Comparison of ENCODE assay signal across 18 cellular contexts in the genomic region with DNA sequence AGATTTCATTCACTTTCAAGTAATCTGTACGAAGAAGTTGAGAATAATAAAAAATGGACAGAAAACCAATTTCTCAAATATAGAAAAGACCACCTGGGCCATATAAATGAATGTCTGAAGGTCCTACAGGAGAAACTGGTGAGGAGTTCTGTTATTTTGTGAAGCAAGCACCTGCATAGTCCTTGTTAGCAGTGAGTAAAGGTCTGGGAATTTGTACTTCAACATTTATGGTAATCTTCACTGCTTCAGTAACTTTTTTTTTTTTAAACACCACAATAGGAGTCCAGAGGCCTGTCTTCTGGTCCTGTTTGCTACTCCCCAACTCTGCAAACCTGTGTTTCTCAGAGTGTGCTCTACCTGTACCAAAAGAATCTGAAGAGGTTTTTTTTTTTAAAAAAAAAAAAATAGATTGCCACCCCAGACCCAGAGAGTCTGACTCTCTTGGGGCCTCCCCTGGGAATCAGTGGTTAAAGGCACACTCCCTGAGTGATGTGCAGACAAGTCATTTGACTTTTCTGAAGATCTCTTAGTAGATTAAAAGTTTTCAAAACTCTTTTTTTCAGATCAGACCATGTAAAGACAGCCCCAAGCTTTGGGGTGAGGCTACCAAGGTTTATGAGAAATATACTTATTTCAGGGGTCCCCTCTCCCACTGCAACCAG. TPM values are rescaled to one million over a fixed set of nuclear protein-coding genes. Genes with fewer than 3 reads are reported as not detected.
DNase-seq lines count a peak whose midpoint lies in the region; ATAC-seq, FAIRE-seq and TF ChIP-seq lines count a peak whose summit lies in the region.
"Had no signal": no experiment of that assay in that cellular context is flagged by ENCODE, and none has a peak within 500 bp of the region (broad histone marks: within the 10 kb centered on the region; RNA-seq: fewer than 3 reads in every experiment).

No MANE protein-coding gene starts in this region.

- H3K9ac ChIP-seq in Loucy (ENCODE audit: low read depth, low read length, poor library complexity, severe bottlenecking) = no peak overlapping the region
- H3K9ac ChIP-seq in keratinocyte (ENCODE audit: control insufficient read depth, extremely low read depth, insufficient read depth, low read length) = no peak overlapping the region

- DNase-seq in ACHN (peak; percentile 54), astrocyte of the spinal cord (ENCODE audit: low read depth, low spot score) (peak; percentile 50), keratinocyte (ENCODE audit: low read depth, low spot score) (no peak), esophagus muscularis mucosa (ENCODE audit: extremely low spot score) (no peak)
- DNase-seq: activated CD4-positive, alpha-beta T cell treated with anti-CD3 and anti-CD28 coated beads, Interleukin-2, amount 50 U/mL, for 4 hours; activated T-cell treated with anti-CD3 and anti-CD28 coated beads, Interleukin-2, amount 50 U/mL, for 24 hours; CD4-positive, alpha-beta memory T cell; glutamatergic neuron; NCI-H1105; nucleus accumbens; stimulated activated CD4-positive, alpha-beta T cell treated with anti-CD3 and anti-CD28 coated beads, Interleukin-4, amount 100 ng/mL, for 4 hours; tibial artery had no signal

- H3K36me3 ChIP-seq in Loucy (ENCODE audit: insufficient read depth, low read length) = no peaks in the 10 kb centered on the region
- H3K36me3 ChIP-seq in keratinocyte (ENCODE audit: control insufficient read depth in 2 of 2, extremely low read depth in 1 of 2, insufficient read depth in 2 of 2, low read length in 2 of 2) = no peaks in the 10 kb centered on the region
- no peaks in the 10 kb centered on the region for H3K36me3 ChIP-seq in esophagus muscularis mucosa
- H3K36me3 ChIP-seq: tibial artery had no signal

- TF ChIP-seq CTCF in Loucy (conservative IDR thresholded peaks at IDR 0.05; ENCODE audit: low read length) = no peak
- TF ChIP-seq CTCF in astrocyte of the spinal cord (IDR thresholded peaks at IDR 0.05; ENCODE audit: low read depth, low read length) = no peak
- TF ChIP-seq CTCF in keratinocyte (optimal IDR thresholded peaks at IDR 0.05 in 1 of 3, IDR thresholded peaks at IDR 0.05 in 1 of 3, conservative IDR thresholded peaks at IDR 0.05 in 1 of 3; ENCODE audit: extremely low read depth in 1 of 3, insufficient read depth in 2 of 3, low read length in 3 of 3) = no peak
- no peak for TF ChIP-seq CTCF in esophagus muscularis mucosa (IDR thresholded peaks at IDR 0.05)

- intact Hi-C loops in esophagus muscularis mucosa (cut with DNase I) = no loop called here

- WGBS in esophagus muscularis mucosa = 82% methylated on average over 1 of the region's 1 CpG

- H2AFZ ChIP-seq in Loucy (ENCODE audit: low read length) (no peak overlapping the region), keratinocyte (ENCODE audit: control insufficient read depth, low read length) (no peak overlapping the region)

- H3K27ac ChIP-seq in keratinocyte (ENCODE audit: control insufficient read depth, insufficient read depth, low read length) = peak overlapping the region; percentile 3
- H3K27ac ChIP-seq in esophagus muscularis mucosa (replicated peaks in 1 of 4) = no peak overlapping the region
- H3K27ac ChIP-seq: SK-N-MC, tibial artery had no signal

- no peaks in the 10 kb centered on the region for H4K20me1 ChIP-seq in Loucy (ENCODE audit: insufficient read depth, low read length, poor library complexity, severe bottlenecking)
- H4K20me1 ChIP-seq in keratinocyte (ENCODE audit: control insufficient read depth, extremely low read depth, insufficient read depth, low read length) = no peaks in the 10 kb centered on the region

- H3K9me3 ChIP-seq in Loucy (ENCODE audit: insufficient read depth, low read depth, low read length) (no peaks in the 10 kb centered on the region), keratinocyte (ENCODE audit: control insufficient read depth, low read depth, low read length) (no peaks in the 10 kb centered on the region), esophagus muscularis mucosa (no peaks in the 10 kb centered on the region)
- H3K9me3 ChIP-seq: tibial artery had no signal

- no peaks in the 10 kb centered on the region for H3F3A ChIP-seq in Loucy (ENCODE audit: low read depth)

- H3K79me2 ChIP-seq in Loucy (ENCODE audit: insufficient read depth, low read length) (no peaks in the 10 kb centered on the region), keratinocyte (ENCODE audit: control insufficient read depth, insufficient read depth, low read length) (no peaks in the 10 kb centered on the region)

- no peaks in the 10 kb centered on the region for H3K9me1 ChIP-seq in keratinocyte (ENCODE audit: control insufficient read depth, extremely low read depth, insufficient read depth, low read length)

- in situ Hi-C loops in ACHN (cut with HindIII; ENCODE audit: low pct_ligation_motif_present, low pct_unique_long_range_greater_than_20kb, low sequenced_read_pairs) (no loop called here), astrocyte of the spinal cord (cut with HindIII; ENCODE audit: low sequenced_read_pairs) (no loop called here)

- TF ChIP-seq EP300 in esophagus muscularis mucosa (IDR thresholded peaks at IDR 0.05) = no peak

- TF ChIP-seq POLR2A in esophagus muscularis mucosa (IDR thresholded peaks at IDR 0.05; ENCODE audit: low read depth) = no peak

- ATAC-seq in HG02885 (IDR thresholded peaks at IDR 0.05; ENCODE audit: poor library complexity, unreplicated experiment) (no peak), HG02763 (IDR thresholded peaks at IDR 0.05; ENCODE audit: unreplicated experiment) (no peak), HG02970 (IDR thresholded peaks at IDR 0.05; ENCODE audit: low FRiP score, unreplicated experiment) (no peak)

- no peaks in the 10 kb centered on the region for H3K9me2 ChIP-seq in Loucy (replicated peaks; ENCODE audit: low read depth, low read length)

- dilution Hi-C loops in keratinocyte (cut with MboI; ENCODE audit: extremely low pct_ligation_motif_present, low sequenced_read_pairs) = no loop called here

- FAIRE-seq in keratinocyte (lab: Jason Lieb, UNC) = no peak

- H3K4me1 ChIP-seq in Loucy (ENCODE audit: insufficient read depth, low read length, poor library complexity, severe bottlenecking) = peaks cover 14% of the 10 kb centered on the region
- peaks cover 18% of the 10 kb centered on the region for H3K4me1 ChIP-seq in keratinocyte (ENCODE audit: control insufficient read depth, extremely low read depth, insufficient read depth, low read length)
- no peaks in the 10 kb centered on the region for H3K4me1 ChIP-seq in esophagus muscularis mucosa
- H3K4me1 ChIP-seq: tibial artery had no signal

- no peaks in the 10 kb centered on the region for H3K27me3 ChIP-seq in Loucy (ENCODE audit: insufficient read depth, low read length, poor library complexity, severe bottlenecking)
- peaks cover 1% of the 10 kb centered on the region for H3K27me3 ChIP-seq in keratinocyte (ENCODE audit: control insufficient read depth, extremely low read depth, insufficient read depth, low read length)
- H3K27me3 ChIP-seq in esophagus muscularis mucosa = no peaks in the 10 kb centered on the region
- H3K27me3 ChIP-seq: tibial artery had no signal

- H3K4me2 ChIP-seq in Loucy (ENCODE audit: low read depth, low read length, poor library complexity, severe bottlenecking) (peak overlapping the region; percentile 11), keratinocyte (ENCODE audit: control insufficient read depth, extremely low read depth, insufficient read depth, low read depth, low read length) (peak overlapping the region; percentile 5)

- no peak overlapping the region for H3K4me3 ChIP-seq in Loucy (ENCODE audit: low read length, poor library complexity, severe bottlenecking)
- H3K4me3 ChIP-seq in astrocyte of the spinal cord (ENCODE audit: low read depth, low read length) = no peak overlapping the region
- no peak overlapping the region for H3K4me3 ChIP-seq in keratinocyte (ENCODE audit: control insufficient read depth in 2 of 3, extremely low read depth in 1 of 3, insufficient read depth in 2 of 3, low read depth in 1 of 3, low read length in 3 of 3)
- H3K4me3 ChIP-seq in esophagus muscularis mucosa = no peak overlapping the region
- H3K4me3 ChIP-seq: SK-N-MC, tibial artery had no signal

RNA-seq across cellular contexts. Expression of gene FAM81B, which starts 55.5 kb away (rescaled TPM):
- not detected in 3 replicates for polyA plus RNA-seq in keratinocyte
- not detected for polyA plus RNA-seq in keratinocyte (2011; ENCODE audit: low read depth)
- not detected in 2 replicates for polyA plus RNA-seq in keratinocyte (2011; cell fraction: cytosol; rRNA removed)
- not detected in 2 replicates for polyA plus RNA-seq in keratinocyte (2011; cell fraction: nucleus; rRNA removed)
- not detected in 2 replicates for polyA plus RNA-seq in keratinocyte (2012; ENCODE audit: low replicate concordance)
- polyA minus RNA-seq in keratinocyte = not detected in 3 replicates
- polyA minus RNA-seq in keratinocyte (2011; cell fraction: cytosol; rRNA and poly(A)+ RNA removed) = not detected
- polyA minus RNA-seq in keratinocyte (2011; cell fraction: nucleus; rRNA and poly(A)+ RNA removed) = not detected in 2 replicates
- not detected for total RNA-seq in esophagus muscularis mucosa
- total RNA-seq: A673; CD4-positive, alpha-beta memory T cell had no signal
- polyA plus RNA-seq: CD4-positive, alpha-beta memory T cell had no signal

Comparison
In these comparisons a context has a peak if more than half of its experiments do, and no peak if none do; other contexts are left out.
1. DNase-seq: peak in ACHN (single experiment) and astrocyte of the spinal cord (single experiment); none in keratinocyte (single experiment) and esophagus muscularis mucosa (single experiment).